In the genomic region with DNA sequence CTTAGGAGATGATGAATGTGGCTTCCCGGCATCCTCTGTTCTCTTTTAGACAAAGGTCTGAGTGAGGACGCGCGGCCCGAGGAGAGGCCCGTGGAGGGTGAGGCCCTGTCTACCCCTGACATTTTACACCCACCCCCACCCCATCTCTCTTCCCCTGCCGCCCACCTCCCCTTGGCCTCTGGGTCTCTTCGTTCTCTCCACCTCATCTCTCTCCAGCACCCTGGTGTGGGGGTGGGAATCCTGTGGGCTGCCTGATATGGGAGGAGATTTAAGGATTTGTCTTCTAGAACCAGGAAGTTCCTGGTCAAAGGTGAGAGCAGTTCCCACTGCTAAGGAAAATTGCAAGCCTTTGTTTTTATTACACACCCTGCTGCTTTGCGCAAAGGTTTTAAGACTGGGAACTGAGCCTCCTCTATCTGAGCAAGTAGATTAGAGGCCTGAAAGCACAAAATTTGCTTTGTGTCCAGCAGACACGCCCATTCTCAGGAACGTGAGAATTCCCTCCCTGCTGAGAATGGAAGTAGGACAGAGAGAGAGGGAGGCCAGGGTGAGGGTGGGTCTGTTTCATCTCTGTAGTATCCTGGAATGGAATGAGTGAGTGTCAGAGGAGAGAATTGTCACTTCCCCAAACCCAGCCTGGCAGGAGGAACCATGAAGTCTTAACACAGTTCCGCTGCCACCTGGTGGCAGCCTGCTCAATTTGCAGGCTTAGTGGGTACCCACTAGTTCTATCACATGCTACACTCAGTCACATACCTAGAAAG, we compare ENCODE assay signal across 8 cellular contexts.
DNase-seq lines count a peak whose midpoint lies in the region; ATAC-seq, FAIRE-seq and TF ChIP-seq lines count a peak whose summit lies in the region.

No MANE protein-coding gene starts in this region.

- TF ChIP-seq EP300 in HepG2 (IDR thresholded peaks at IDR 0.05; ENCODE audit: low read depth in 2 of 2, low read length in 2 of 2) (no peak), HepG2 (CRISPR knock-in tag; IDR thresholded peaks at IDR 0.05; ENCODE audit: borderline replicate concordance) (no peak), ovary (IDR thresholded peaks at IDR 0.05) (no peak)

- peak; percentile 92 for FAIRE-seq in HepG2 (lab: Jason Lieb, UNC)

- no peak overlapping the region for H3K9ac ChIP-seq in HepG2 (ENCODE audit: insufficient read depth, low read depth, low read length)

- no peaks in the 10 kb centered on the region for H4K20me1 ChIP-seq in HepG2 (ENCODE audit: insufficient read depth, low read length)

- 94% methylated on average over 7 of the region's 12 CpGs for WGBS in HepG2 (ENCODE audit: low lambda C conversion rate)
- 73 to 78% (median 76%) methylated on average over 12 of the region's 12 CpGs for WGBS in ovary, 3 donors

- H3K36me3 ChIP-seq in A673 (ENCODE audit: insufficient read depth, low read length, poor library complexity, severe bottlenecking), result peaks cover 41% of the 10 kb centered on the region
- H3K36me3 ChIP-seq in HepG2 (replicated peaks in 1 of 2; ENCODE audit: control insufficient read depth in 1 of 2, insufficient read depth in 2 of 2, low read length in 2 of 2), result peaks cover 11 to 22% of the 10 kb centered on the region in 2 experiments; a peak in 4 of 5 replicates
- H3K36me3 ChIP-seq in ovary, result no peaks in the 10 kb centered on the region

- CTCF ChIA-PET in A673 (lab: Charles Lee), result no interaction called here
- CTCF ChIA-PET in HepG2 (lab: Yijun Ruan, JAX; ENCODE audit: low intra/inter-chr PET ratio, low total read pairs), result interaction anchor here (1.0 to 2.6 kb wide), 3 partner anchors 95 to 132 kb away, joined by 4 to 17 read pairs (median 13); no protein-coding TSS in a partner anchor

- H3K9me3 ChIP-seq in A673 (ENCODE audit: low read depth, low read length, poor library complexity, severe bottlenecking) (peaks cover 3% of the 10 kb centered on the region), HepG2 (ENCODE audit: low read length) (no peaks in the 10 kb centered on the region), ovary (no peaks in the 10 kb centered on the region)

- H3K4me2 ChIP-seq in HepG2 (ENCODE audit: low read depth, low read length), result no peak overlapping the region

- intact Hi-C loops in A673 (cut with micrococcal nuclease; ENCODE audit: unreplicated experiment), result loop anchor here (2.0 kb wide), 1 partner anchor 94 kb away; no protein-coding TSS in a partner anchor
- intact Hi-C loops in HepG2 (cut with micrococcal nuclease; ENCODE audit: unreplicated experiment), result loop anchor here (1.0 to 2.0 kb wide), 2 partner anchors 93 to 126 kb away; no protein-coding TSS in a partner anchor
- intact Hi-C loops in ovary (cut with DNase I), result loop anchor here in 1 of 4 donors (10.0 kb wide), 1 partner anchor 120 kb away; no protein-coding TSS in a partner anchor

- TF ChIP-seq RAD21 in HepG2 (CRISPR knock-in tag; IDR thresholded peaks at IDR 0.05), result peak; percentile 60; the same call in 1 of the 2 replicates

- ATAC-seq in HepG2, result peak; percentile 83

- TF ChIP-seq POLR2A in HepG2 (IDR thresholded peaks at IDR 0.05; ENCODE audit: insufficient read depth in 1 of 2, low read depth in 2 of 2, low read length in 2 of 2), result no peak
- no peak for TF ChIP-seq POLR2A in ovary (IDR thresholded peaks at IDR 0.05)

- H3K27ac ChIP-seq in A673 (ENCODE audit: low read depth, low read length, poor library complexity, severe bottlenecking) (no peak overlapping the region), HepG2 (ENCODE audit: extremely low read length, insufficient read depth, low read length) (no peak overlapping the region), ovary (no peak overlapping the region)

- no peaks in the 10 kb centered on the region for H3K79me2 ChIP-seq in HepG2 (ENCODE audit: insufficient read depth, low read length)

- H3K27me3 ChIP-seq in A673 (replicated peaks; ENCODE audit: insufficient read depth, low read depth, low read length, poor library complexity) (no peaks in the 10 kb centered on the region), HepG2 (ENCODE audit: control insufficient read depth in 1 of 2, insufficient read depth in 2 of 2, low read length in 2 of 2) (no peaks in the 10 kb centered on the region), ovary (no peaks in the 10 kb centered on the region)

- DNase-seq in A673 (ENCODE audit: low spot score), result peak; percentile 52
- peak; percentile 8 for DNase-seq in NCI-H82 treated with DMSO at 0.1 percent for 48 hours (lab: John Stamatoyannopoulos, UW; ENCODE audit: unreplicated experiment)
- DNase-seq in astrocyte of the hippocampus (ENCODE audit: low read depth, low spot score), result peak; percentile 73
- DNase-seq in HepG2 (ENCODE audit: low spot score), result peak; percentile 44
- no peak for DNase-seq in ovary
- DNase-seq in kidney glomerular epithelial cell (lab: John Stamatoyannopoulos, UW), result no peak
- DNase-seq in NCI-H1105 treated with DMSO at 0.1 percent for 48 hours (lab: John Stamatoyannopoulos, UW), result no peak

- in situ Hi-C loops in HepG2 (cut with HindIII; ENCODE audit: extremely low pct_ligation_motif_present, low pct_unique_long_range_greater_than_20kb), result loop anchor here (5.0 kb wide), 1 partner anchor 123 kb away; no protein-coding TSS in a partner anchor

- no peak overlapping the region for H3K4me3 ChIP-seq in A673 (ENCODE audit: low read depth, low read length, poor library complexity, severe bottlenecking)
- no peak overlapping the region for H3K4me3 ChIP-seq in HepG2 (replicated peaks in 1 of 3; ENCODE audit: insufficient read depth in 1 of 3, low read depth in 2 of 3, low read length in 3 of 3)
- H3K4me3 ChIP-seq in ovary, result no peak overlapping the region

- POLR2A ChIA-PET in A673 (lab: Charles Lee; ENCODE audit: low non-redundant PET) (no interaction called here), HepG2 (lab: Yijun Ruan, JAX) (no interaction called here)

- BruUV-seq in A673 (replicated peaks; lab: Mats Ljungman, UMichigan) (no TSS peak), HepG2 (replicated peaks; lab: Mats Ljungman, UMichigan) (no TSS peak)

- TF ChIP-seq CTCF in A673 (conservative IDR thresholded peaks at IDR 0.05; ENCODE audit: low read depth, low read length) (peak; percentile 62), GM12874 (IDR thresholded peaks at IDR 0.05; ENCODE audit: insufficient read depth, low read depth, low read length) (peak; percentile 54), HepG2 (CRISPR knock-in tag; IDR thresholded peaks at IDR 0.05) (peak; percentile 84), ovary (IDR thresholded peaks at IDR 0.05) (no peak)

- H2AFZ ChIP-seq in HepG2 (ENCODE audit: low read length), result no peak overlapping the region

- H3K4me1 ChIP-seq in A673 (ENCODE audit: insufficient read depth, low read length, poor library complexity, severe bottlenecking) (no peaks in the 10 kb centered on the region), HepG2 (ENCODE audit: insufficient read depth, low read length) (no peaks in the 10 kb centered on the region), ovary (ENCODE audit: insufficient read depth) (no peaks in the 10 kb centered on the region)

TF ChIP-seq in HepG2, 621 proteins besides CTCF, POLR2A, EP300 and RAD21 (continues in another document):
- TF ChIP-seq, protein P1, sequence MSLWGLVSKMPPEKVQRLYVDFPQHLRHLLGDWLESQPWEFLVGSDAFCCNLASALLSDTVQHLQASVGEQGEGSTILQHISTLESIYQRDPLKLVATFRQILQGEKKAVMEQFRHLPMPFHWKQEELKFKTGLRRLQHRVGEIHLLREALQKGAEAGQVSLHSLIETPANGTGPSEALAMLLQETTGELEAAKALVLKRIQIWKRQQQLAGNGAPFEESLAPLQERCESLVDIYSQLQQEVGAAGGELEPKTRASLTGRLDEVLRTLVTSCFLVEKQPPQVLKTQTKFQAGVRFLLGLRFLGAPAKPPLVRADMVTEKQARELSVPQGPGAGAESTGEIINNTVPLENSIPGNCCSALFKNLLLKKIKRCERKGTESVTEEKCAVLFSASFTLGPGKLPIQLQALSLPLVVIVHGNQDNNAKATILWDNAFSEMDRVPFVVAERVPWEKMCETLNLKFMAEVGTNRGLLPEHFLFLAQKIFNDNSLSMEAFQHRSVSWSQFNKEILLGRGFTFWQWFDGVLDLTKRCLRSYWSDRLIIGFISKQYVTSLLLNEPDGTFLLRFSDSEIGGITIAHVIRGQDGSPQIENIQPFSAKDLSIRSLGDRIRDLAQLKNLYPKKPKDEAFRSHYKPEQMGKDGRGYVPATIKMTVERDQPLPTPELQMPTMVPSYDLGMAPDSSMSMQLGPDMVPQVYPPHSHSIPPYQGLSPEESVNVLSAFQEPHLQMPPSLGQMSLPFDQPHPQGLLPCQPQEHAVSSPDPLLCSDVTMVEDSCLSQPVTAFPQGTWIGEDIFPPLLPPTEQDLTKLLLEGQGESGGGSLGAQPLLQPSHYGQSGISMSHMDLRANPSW (CRISPR knock-in tag; IDR thresholded peaks at IDR 0.05; ENCODE audit: borderline replicate concordance), result no peak
- TF ChIP-seq TGIF2 (CRISPR knock-in tag; IDR thresholded peaks at IDR 0.05), result 0 out of 2 replicates have a peak, but pooled peaks have one; percentile 19
- TF ChIP-seq STAG1 (CRISPR knock-in tag; IDR thresholded peaks at IDR 0.05), result peak; percentile 85
- TF ChIP-seq, protein P2, sequence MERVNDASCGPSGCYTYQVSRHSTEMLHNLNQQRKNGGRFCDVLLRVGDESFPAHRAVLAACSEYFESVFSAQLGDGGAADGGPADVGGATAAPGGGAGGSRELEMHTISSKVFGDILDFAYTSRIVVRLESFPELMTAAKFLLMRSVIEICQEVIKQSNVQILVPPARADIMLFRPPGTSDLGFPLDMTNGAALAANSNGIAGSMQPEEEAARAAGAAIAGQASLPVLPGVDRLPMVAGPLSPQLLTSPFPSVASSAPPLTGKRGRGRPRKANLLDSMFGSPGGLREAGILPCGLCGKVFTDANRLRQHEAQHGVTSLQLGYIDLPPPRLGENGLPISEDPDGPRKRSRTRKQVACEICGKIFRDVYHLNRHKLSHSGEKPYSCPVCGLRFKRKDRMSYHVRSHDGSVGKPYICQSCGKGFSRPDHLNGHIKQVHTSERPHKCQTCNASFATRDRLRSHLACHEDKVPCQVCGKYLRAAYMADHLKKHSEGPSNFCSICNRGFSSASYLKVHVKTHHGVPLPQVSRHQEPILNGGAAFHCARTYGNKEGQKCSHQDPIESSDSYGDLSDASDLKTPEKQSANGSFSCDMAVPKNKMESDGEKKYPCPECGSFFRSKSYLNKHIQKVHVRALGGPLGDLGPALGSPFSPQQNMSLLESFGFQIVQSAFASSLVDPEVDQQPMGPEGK (CRISPR knock-in tag; IDR thresholded peaks at IDR 0.05), result peak; percentile 14; the same call in 1 of the 2 replicates
- peak; percentile 82 for TF ChIP-seq SMC3 (IDR thresholded peaks at IDR 0.05; ENCODE audit: low read length)
- no peak for TF ChIP-seq ZNF850 (CRISPR knock-in tag; conservative IDR thresholded peaks at IDR 0.05)
- 0 out of 2 replicates have a peak, but pooled peaks have one; percentile 20 for TF ChIP-seq ZKSCAN5 (CRISPR knock-in tag; IDR thresholded peaks at IDR 0.05)

Comparison
In these comparisons a context has a peak if more than half of its experiments do, and no peak if none do; other contexts are left out.
1. DNase-seq: peak in A673 (single experiment), NCI-H82 treated with DMSO at 0.1 percent for 48 hours (single experiment), astrocyte of the hippocampus (single experiment) and HepG2 (single experiment); none in ovary (0 of 5), kidney glomerular epithelial cell (single experiment) and NCI-H1105 treated with DMSO at 0.1 percent for 48 hours (single experiment).
2. CTCF ChIP-seq: peak in A673 (single experiment), GM12874 (single experiment) and HepG2 (single experiment); none in ovary (0 of 3).